ENCODE assay signal across 9 cellular contexts in genomic region chr2:219737270-219737691, GRCh38.
DNase-seq lines count a peak whose midpoint lies in the region; ATAC-seq, FAIRE-seq and TF ChIP-seq lines count a peak whose summit lies in the region.
"Had no signal": no experiment of that assay in that cellular context is flagged by ENCODE, and none has a peak within 500 bp of the region (broad histone marks: within the 10 kb centered on the region; RNA-seq: fewer than 3 reads in every experiment).

No MANE protein-coding gene starts in this region.

- H3K9me3 Mint-ChIP-seq in stimulated activated naive CD8-positive, alpha-beta T cell treated with anti-CD3 and anti-CD28 coated beads, Interleukin-15, amount 100 ng/mL, for 72 hours = no peaks in the 10 kb centered on the region

- TF ChIP-seq CTCF in uterus (IDR thresholded peaks at IDR 0.05) = peak in 2 of 4 experiments; percentile 13 to 14

- intact Hi-C loops in uterus (cut with DNase I; ENCODE audit: low total_unique reads) = no loop called here

- in situ Hi-C loops in T47D (cut with HindIII; ENCODE audit: low pct_unique_long_range_greater_than_20kb, low sequenced_read_pairs) = no loop called here

- no peaks in the 10 kb centered on the region for H3K4me1 ChIP-seq in uterus

- no peaks in the 10 kb centered on the region for H3K27me3 ChIP-seq in uterus

- no peaks in the 10 kb centered on the region for H3K4me1 Mint-ChIP-seq in stimulated activated naive CD8-positive, alpha-beta T cell treated with anti-CD3 and anti-CD28 coated beads, Interleukin-15, amount 100 ng/mL, for 72 hours

- no peak overlapping the region for H3K27ac Mint-ChIP-seq in stimulated activated naive CD8-positive, alpha-beta T cell treated with anti-CD3 and anti-CD28 coated beads, Interleukin-15, amount 100 ng/mL, for 72 hours

- H3K27ac ChIP-seq in uterus = no peak overlapping the region

- peaks cover 31% of the 10 kb centered on the region for H3K27me3 Mint-ChIP-seq in stimulated activated naive CD8-positive, alpha-beta T cell treated with anti-CD3 and anti-CD28 coated beads, Interleukin-15, amount 100 ng/mL, for 72 hours

- H3K4me3 Mint-ChIP-seq in stimulated activated naive CD8-positive, alpha-beta T cell treated with anti-CD3 and anti-CD28 coated beads, Interleukin-15, amount 100 ng/mL, for 72 hours = no peak overlapping the region

- H3K9me3 ChIP-seq in uterus = no peaks in the 10 kb centered on the region

- H3K4me3 ChIP-seq in uterus = no peak overlapping the region

- TF ChIP-seq POLR2A in uterus (IDR thresholded peaks at IDR 0.05) = no peak

- no peak for ATAC-seq in stimulated activated naive CD8-positive, alpha-beta T cell treated with anti-CD3 and anti-CD28 coated beads, Interleukin-15, amount 100 ng/mL, for 72 hours

- no peak for FAIRE-seq in GM19239 (lab: Jason Lieb, UNC)

- peak; percentile 14 for DNase-seq in DMS 273 treated with DMSO at 0.1 percent for 48 hours (lab: John Stamatoyannopoulos, UW)
- DNase-seq in NCI-H1694 treated with DMSO at 0.1 percent for 48 hours (lab: John Stamatoyannopoulos, UW) = peak; percentile 34
- peak; percentile 24 to 70 for DNase-seq in T47D (ENCODE audit: low read depth in 1 of 2, low spot score in 1 of 2)
- DNase-seq in lung microvascular endothelial cell (ENCODE audit: low read depth in 2 of 2) = peak; percentile 3 to 9
- no peak for DNase-seq in uterus
- no peak for DNase-seq in T-helper 9 cell
- no peak for DNase-seq in stimulated activated naive CD8-positive, alpha-beta T cell treated with anti-CD3 and anti-CD28 coated beads, Interleukin-15, amount 100 ng/mL, for 72 hours
- no peak for DNase-seq in GM19239 (ENCODE audit: insufficient read length, low spot score)
- DNase-seq: Karpas-422 had no signal

- no peaks in the 10 kb centered on the region for H3K36me3 ChIP-seq in uterus

Comparison
In these comparisons a context has a peak if more than half of its experiments do, and no peak if none do; other contexts are left out.
1. DNase-seq: peak in DMS 273 treated with DMSO at 0.1 percent for 48 hours (single experiment), NCI-H1694 treated with DMSO at 0.1 percent for 48 hours (single experiment), T47D (2 of 2) and lung microvascular endothelial cell (2 of 2); none in uterus (0 of 2), T-helper 9 cell (single experiment), stimulated activated naive CD8-positive, alpha-beta T cell treated with anti-CD3 and anti-CD28 coated beads, Interleukin-15, amount 100 ng/mL, for 72 hours (0 of 2) and GM19239 (single experiment).